ENCODE assay signal across 1 cellular context in genomic region chr12:113098428-113099028, GRCh38.
TF ChIP-seq lines count a peak whose summit lies in the region.

No MANE protein-coding gene starts in this region.

TF ChIP-seq in H1, 55 proteins besides CTCF, POLR2A, EP300 and RAD21 (continued from another document):
- TF ChIP-seq YY1 (IDR thresholded peaks at IDR 0.05; ENCODE audit: low read depth, low read length) (no peak), BACH1 (IDR thresholded peaks at IDR 0.05; ENCODE audit: low read length) (peak; percentile 75), RXRA (IDR thresholded peaks at IDR 0.05; ENCODE audit: insufficient read depth, low read depth, low read length) (no peak), SP1 (IDR thresholded peaks at IDR 0.05; ENCODE audit: low read depth, low read length) (no peak), NANOG (IDR thresholded peaks at IDR 0.05; ENCODE audit: insufficient read depth, low read depth, low read length, poor library complexity, severe bottlenecking) (no peak), POU5F1 (IDR thresholded peaks at IDR 0.05; ENCODE audit: low read depth, low read length) (no peak), TEAD4 (IDR thresholded peaks at IDR 0.05; ENCODE audit: low read depth, low read length) (no peak), GTF2F1 (IDR thresholded peaks at IDR 0.05; ENCODE audit: borderline replicate concordance, low read depth, low read length) (no peak), CHD2 (IDR thresholded peaks at IDR 0.05; ENCODE audit: low read length) (no peak), RFX5 (IDR thresholded peaks at IDR 0.05; ENCODE audit: borderline replicate concordance, low read depth, low read length) (no peak), EZH2 (IDR thresholded peaks at IDR 0.05; ENCODE audit: low read depth, low read length, severe bottlenecking) (no peak), BRCA1 (IDR thresholded peaks at IDR 0.05; ENCODE audit: low read depth, low read length) (no peak), MAX (IDR thresholded peaks at IDR 0.05) (no peak; the same call in none of the 2 replicates), KDM4A (IDR thresholded peaks at IDR 0.05; ENCODE audit: low read depth, low read length, severe bottlenecking) (no peak), CEBPB (IDR thresholded peaks at IDR 0.05; ENCODE audit: low read depth, low read length) (peak; percentile 58; the same call in 1 of the 2 replicates), E2F6 (IDR thresholded peaks at IDR 0.05) (0 out of 2 replicates have a peak, but pooled peaks have one; percentile 26), NRF1 (IDR thresholded peaks at IDR 0.05; ENCODE audit: low read depth, low read length) (no peak), BCL11A (IDR thresholded peaks at IDR 0.05; ENCODE audit: low read depth in 2 of 2, low read length in 2 of 2) (no peak), CBX8 (IDR thresholded peaks at IDR 0.05; ENCODE audit: borderline replicate concordance, low read depth, low read length) (no peak), SIX5 (IDR thresholded peaks at IDR 0.05; ENCODE audit: low read depth, low read length) (no peak), SP2 (IDR thresholded peaks at IDR 0.05; ENCODE audit: low read length) (no peak), ASH2L (IDR thresholded peaks at IDR 0.05; ENCODE audit: low read length) (no peak), GABPA (IDR thresholded peaks at IDR 0.05; ENCODE audit: borderline replicate concordance, insufficient read depth, low read length) (peak; percentile 36; the same call in 1 of the 2 replicates), POLR2AphosphoS5 (IDR thresholded peaks at IDR 0.05; ENCODE audit: low read depth, low read length) (no peak), CBX5 (IDR thresholded peaks at IDR 0.05; ENCODE audit: low read depth, low read length) (no peak), KDM5A (IDR thresholded peaks at IDR 0.05; ENCODE audit: low read length) (no peak), JUND (IDR thresholded peaks at IDR 0.05; ENCODE audit: low read length) (peak; percentile 51; the same call in 1 of the 2 replicates), CREB1 (IDR thresholded peaks at IDR 0.05) (peak; percentile 42; the same call in 1 of the 2 replicates), TCF12 (IDR thresholded peaks at IDR 0.05; ENCODE audit: low read depth, low read length) (no peak), MAFK (IDR thresholded peaks at IDR 0.05; ENCODE audit: low read depth, low read length) (no peak), CTBP2 (IDR thresholded peaks at IDR 0.05; ENCODE audit: borderline replicate concordance, insufficient read depth, insufficient read length, low read length) (no peak), SIRT6 (IDR thresholded peaks at IDR 0.05; ENCODE audit: low read length) (no peak), KDM1A (IDR thresholded peaks at IDR 0.05; ENCODE audit: borderline replicate concordance, low read length) (peak; percentile 90; the same call in 1 of the 2 replicates), TAF7 (optimal IDR thresholded peaks at IDR 0.05; ENCODE audit: borderline replicate concordance, low read depth, low read length) (no peak), HDAC2 (IDR thresholded peaks at IDR 0.05; ENCODE audit: borderline replicate concordance in 1 of 2, low read depth in 2 of 2, low read length in 2 of 2) (0 out of 4 replicates have a peak, but pooled peaks of 1 of the 2 experiments have one; percentile 33), TBP (IDR thresholded peaks at IDR 0.05; ENCODE audit: low read depth, low read length) (no peak), ZNF274 (IDR thresholded peaks at IDR 0.05; ENCODE audit: borderline replicate concordance, extremely low read depth, low read length) (no peak), SUZ12 (IDR thresholded peaks at IDR 0.05; ENCODE audit: low read length) (no peak), USF2 (IDR thresholded peaks at IDR 0.05; ENCODE audit: low read length) (peak; percentile 43; the same call in 1 of the 2 replicates), JUN (IDR thresholded peaks at IDR 0.05; ENCODE audit: low read depth, low read length) (no peak), SIN3A (conservative IDR thresholded peaks at IDR 0.05 in 1 of 2, IDR thresholded peaks at IDR 0.05 in 1 of 2; ENCODE audit: low read depth in 1 of 2, low read length in 2 of 2) (0 out of 4 replicates have a peak, but pooled peaks of 1 of the 2 experiments have one; percentile 55)
- TF ChIP-seq, protein P1, sequence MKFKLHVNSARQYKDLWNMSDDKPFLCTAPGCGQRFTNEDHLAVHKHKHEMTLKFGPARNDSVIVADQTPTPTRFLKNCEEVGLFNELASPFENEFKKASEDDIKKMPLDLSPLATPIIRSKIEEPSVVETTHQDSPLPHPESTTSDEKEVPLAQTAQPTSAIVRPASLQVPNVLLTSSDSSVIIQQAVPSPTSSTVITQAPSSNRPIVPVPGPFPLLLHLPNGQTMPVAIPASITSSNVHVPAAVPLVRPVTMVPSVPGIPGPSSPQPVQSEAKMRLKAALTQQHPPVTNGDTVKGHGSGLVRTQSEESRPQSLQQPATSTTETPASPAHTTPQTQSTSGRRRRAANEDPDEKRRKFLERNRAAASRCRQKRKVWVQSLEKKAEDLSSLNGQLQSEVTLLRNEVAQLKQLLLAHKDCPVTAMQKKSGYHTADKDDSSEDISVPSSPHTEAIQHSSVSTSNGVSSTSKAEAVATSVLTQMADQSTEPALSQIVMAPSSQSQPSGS (IDR thresholded peaks at IDR 0.05; ENCODE audit: low read length), result no peak
- TF ChIP-seq, protein P2, sequence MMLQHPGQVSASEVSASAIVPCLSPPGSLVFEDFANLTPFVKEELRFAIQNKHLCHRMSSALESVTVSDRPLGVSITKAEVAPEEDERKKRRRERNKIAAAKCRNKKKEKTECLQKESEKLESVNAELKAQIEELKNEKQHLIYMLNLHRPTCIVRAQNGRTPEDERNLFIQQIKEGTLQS (IDR thresholded peaks at IDR 0.05; ENCODE audit: insufficient read depth, low read depth, low read length), result no peak
- TF ChIP-seq, protein P3, sequence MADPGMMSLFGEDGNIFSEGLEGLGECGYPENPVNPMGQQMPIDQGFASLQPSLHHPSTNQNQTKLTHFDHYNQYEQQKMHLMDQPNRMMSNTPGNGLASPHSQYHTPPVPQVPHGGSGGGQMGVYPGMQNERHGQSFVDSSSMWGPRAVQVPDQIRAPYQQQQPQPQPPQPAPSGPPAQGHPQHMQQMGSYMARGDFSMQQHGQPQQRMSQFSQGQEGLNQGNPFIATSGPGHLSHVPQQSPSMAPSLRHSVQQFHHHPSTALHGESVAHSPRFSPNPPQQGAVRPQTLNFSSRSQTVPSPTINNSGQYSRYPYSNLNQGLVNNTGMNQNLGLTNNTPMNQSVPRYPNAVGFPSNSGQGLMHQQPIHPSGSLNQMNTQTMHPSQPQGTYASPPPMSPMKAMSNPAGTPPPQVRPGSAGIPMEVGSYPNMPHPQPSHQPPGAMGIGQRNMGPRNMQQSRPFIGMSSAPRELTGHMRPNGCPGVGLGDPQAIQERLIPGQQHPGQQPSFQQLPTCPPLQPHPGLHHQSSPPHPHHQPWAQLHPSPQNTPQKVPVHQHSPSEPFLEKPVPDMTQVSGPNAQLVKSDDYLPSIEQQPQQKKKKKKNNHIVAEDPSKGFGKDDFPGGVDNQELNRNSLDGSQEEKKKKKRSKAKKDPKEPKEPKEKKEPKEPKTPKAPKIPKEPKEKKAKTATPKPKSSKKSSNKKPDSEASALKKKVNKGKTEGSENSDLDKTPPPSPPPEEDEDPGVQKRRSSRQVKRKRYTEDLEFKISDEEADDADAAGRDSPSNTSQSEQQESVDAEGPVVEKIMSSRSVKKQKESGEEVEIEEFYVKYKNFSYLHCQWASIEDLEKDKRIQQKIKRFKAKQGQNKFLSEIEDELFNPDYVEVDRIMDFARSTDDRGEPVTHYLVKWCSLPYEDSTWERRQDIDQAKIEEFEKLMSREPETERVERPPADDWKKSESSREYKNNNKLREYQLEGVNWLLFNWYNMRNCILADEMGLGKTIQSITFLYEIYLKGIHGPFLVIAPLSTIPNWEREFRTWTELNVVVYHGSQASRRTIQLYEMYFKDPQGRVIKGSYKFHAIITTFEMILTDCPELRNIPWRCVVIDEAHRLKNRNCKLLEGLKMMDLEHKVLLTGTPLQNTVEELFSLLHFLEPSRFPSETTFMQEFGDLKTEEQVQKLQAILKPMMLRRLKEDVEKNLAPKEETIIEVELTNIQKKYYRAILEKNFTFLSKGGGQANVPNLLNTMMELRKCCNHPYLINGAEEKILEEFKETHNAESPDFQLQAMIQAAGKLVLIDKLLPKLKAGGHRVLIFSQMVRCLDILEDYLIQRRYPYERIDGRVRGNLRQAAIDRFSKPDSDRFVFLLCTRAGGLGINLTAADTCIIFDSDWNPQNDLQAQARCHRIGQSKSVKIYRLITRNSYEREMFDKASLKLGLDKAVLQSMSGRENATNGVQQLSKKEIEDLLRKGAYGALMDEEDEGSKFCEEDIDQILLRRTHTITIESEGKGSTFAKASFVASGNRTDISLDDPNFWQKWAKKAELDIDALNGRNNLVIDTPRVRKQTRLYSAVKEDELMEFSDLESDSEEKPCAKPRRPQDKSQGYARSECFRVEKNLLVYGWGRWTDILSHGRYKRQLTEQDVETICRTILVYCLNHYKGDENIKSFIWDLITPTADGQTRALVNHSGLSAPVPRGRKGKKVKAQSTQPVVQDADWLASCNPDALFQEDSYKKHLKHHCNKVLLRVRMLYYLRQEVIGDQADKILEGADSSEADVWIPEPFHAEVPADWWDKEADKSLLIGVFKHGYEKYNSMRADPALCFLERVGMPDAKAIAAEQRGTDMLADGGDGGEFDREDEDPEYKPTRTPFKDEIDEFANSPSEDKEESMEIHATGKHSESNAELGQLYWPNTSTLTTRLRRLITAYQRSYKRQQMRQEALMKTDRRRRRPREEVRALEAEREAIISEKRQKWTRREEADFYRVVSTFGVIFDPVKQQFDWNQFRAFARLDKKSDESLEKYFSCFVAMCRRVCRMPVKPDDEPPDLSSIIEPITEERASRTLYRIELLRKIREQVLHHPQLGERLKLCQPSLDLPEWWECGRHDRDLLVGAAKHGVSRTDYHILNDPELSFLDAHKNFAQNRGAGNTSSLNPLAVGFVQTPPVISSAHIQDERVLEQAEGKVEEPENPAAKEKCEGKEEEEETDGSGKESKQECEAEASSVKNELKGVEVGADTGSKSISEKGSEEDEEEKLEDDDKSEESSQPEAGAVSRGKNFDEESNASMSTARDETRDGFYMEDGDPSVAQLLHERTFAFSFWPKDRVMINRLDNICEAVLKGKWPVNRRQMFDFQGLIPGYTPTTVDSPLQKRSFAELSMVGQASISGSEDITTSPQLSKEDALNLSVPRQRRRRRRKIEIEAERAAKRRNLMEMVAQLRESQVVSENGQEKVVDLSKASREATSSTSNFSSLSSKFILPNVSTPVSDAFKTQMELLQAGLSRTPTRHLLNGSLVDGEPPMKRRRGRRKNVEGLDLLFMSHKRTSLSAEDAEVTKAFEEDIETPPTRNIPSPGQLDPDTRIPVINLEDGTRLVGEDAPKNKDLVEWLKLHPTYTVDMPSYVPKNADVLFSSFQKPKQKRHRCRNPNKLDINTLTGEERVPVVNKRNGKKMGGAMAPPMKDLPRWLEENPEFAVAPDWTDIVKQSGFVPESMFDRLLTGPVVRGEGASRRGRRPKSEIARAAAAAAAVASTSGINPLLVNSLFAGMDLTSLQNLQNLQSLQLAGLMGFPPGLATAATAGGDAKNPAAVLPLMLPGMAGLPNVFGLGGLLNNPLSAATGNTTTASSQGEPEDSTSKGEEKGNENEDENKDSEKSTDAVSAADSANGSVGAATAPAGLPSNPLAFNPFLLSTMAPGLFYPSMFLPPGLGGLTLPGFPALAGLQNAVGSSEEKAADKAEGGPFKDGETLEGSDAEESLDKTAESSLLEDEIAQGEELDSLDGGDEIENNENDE (IDR thresholded peaks at IDR 0.05; ENCODE audit: insufficient replicate concordance, low read length), result no peak
